In genomic region chrX:117429511-117429910, GRCh38 we compare ENCODE assay signal across 25 cellular contexts.
"Had no signal": no experiment of that assay in that cellular context is flagged by ENCODE, and none has a peak within 500 bp of the region (broad histone marks: within the 10 kb centered on the region; RNA-seq: fewer than 3 reads in every experiment).

No MANE protein-coding gene starts in this region.

- H3K9me3 ChIP-seq: esophagus squamous epithelium, gastrocnemius medialis, gastroesophageal sphincter had no signal

- H3K4me1 ChIP-seq: esophagus muscularis mucosa, esophagus squamous epithelium, foreskin keratinocyte, gastrocnemius medialis, gastroesophageal sphincter, heart left ventricle, heart right ventricle had no signal

- H3K4me3 ChIP-seq: coronary artery, dorsolateral prefrontal cortex, esophagus muscularis mucosa, esophagus squamous epithelium, gastrocnemius medialis, gastroesophageal sphincter, heart left ventricle, heart right ventricle, hepatocyte had no signal

- DNase-seq: cortex of kidney; dermis blood vessel endothelial cell; dorsolateral prefrontal cortex; effector CD4-positive, alpha-beta T cell; effector CD8-positive, alpha-beta T cell; effector memory CD4-positive, alpha-beta T cell; effector memory CD8-positive, alpha-beta T cell; endodermal cell; erythroblast; esophagus squamous epithelium; foreskin fibroblast; foreskin keratinocyte; foreskin melanocyte; gastrocnemius medialis; glutamatergic neuron; head of caudate nucleus; heart left ventricle; heart right ventricle; hippocampal formation had no signal

- H3K27me3 ChIP-seq: esophagus muscularis mucosa, esophagus squamous epithelium, foreskin keratinocyte, gastrocnemius medialis, gastroesophageal sphincter, heart right ventricle, hepatocyte had no signal

- H3K36me3 ChIP-seq: esophagus muscularis mucosa, esophagus squamous epithelium, gastrocnemius medialis, gastroesophageal sphincter, heart left ventricle, heart right ventricle had no signal

- ATAC-seq: effector memory CD8-positive, alpha-beta T cell; esophagus mucosa; foreskin keratinocyte; gastrocnemius medialis; gastroesophageal sphincter; heart left ventricle; heart right ventricle had no signal

- H3K27ac ChIP-seq: coronary artery, dorsolateral prefrontal cortex, epithelial cell of prostate, esophagus muscularis mucosa, esophagus squamous epithelium, foreskin keratinocyte, gastrocnemius medialis, gastroesophageal sphincter, heart left ventricle, heart right ventricle, hepatocyte had no signal
